In the genomic region with DNA sequence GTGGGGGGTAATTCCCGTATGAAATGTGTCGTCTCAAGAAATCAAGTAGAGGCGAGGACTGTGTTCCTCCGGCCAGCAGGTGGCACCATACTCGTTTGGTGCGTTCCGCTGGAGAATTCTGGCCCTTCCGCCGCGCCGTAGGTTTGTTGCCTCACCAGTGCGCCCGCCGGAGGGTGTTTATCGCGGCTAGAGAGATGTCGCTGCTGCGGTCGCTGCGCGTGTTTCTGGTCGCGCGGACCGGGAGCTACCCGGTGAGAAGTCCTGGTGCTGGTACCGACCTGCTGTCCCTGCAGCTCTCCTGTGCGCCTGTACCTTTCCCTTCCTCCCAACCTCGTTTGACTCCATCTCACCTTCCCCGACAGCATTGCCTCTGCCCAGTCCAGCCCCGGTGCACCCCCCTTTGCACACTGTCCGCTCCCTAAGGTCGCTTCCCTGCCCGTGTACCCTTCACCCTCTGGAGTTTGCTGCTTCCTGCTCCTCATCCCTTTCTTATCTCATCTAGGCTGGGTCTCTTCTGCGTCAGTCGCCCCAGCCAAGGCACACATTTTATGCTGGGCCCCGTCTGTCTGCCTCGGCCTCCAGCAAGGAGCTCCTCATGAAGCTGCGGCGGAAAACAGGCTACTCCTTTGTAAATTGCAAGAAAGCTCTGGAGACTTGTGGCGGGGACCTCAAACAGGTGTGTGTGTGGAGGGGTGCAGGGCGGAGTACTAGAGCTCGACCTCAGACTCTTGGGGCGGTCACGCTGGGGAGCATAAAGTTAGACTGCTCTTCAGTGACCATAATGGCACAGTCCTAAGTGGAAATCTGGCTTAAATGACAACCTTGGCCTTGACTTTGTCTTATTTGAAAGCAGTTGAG, we compare ENCODE assay signal across 8 cellular contexts. TPM values are rescaled to one million over a fixed set of nuclear protein-coding genes. Genes with fewer than 3 reads are reported as not detected.
A peak's percentile ranks its signal among the peaks of the same experiment; 100 is the strongest.
DNase-seq lines count a peak whose midpoint lies in the region; ATAC-seq lines count a peak whose summit lies in the region.

A gene (plus strand): TSS at position 180 of the 858 bp plus-strand sequence. CDS start 15 bp downstream, at position 195.

- no CpG with 5 or more reads among the region's 45 CpGs for WGBS in mesendoderm (ENCODE audit: extremely low coverage, insufficient coverage, low lambda C conversion rate)

- DNase-seq in COR-L47 (lab: John Stamatoyannopoulos, UW): peak; percentile 96
- DNase-seq in HS-5 (ENCODE audit: low read depth): peak; percentile 78
- peak; percentile 67 for DNase-seq in NK-92 (lab: John Stamatoyannopoulos, UW; ENCODE audit: unreplicated experiment)
- peak; percentile 95 to 97 (median 96) for DNase-seq in effector memory CD8-positive, alpha-beta T cell
- DNase-seq in mesendoderm: peak; percentile 96
- DNase-seq in stimulated activated CD8-positive, alpha-beta memory T cell treated with anti-CD3 and anti-CD28 coated beads, Interleukin-15, amount 100 ng/mL, for 1 hour (ENCODE audit: low read depth): peak; percentile 99

- peak within 1 kb of the TSS; percentile 99 for H3K27ac Mint-ChIP-seq in effector memory CD8-positive, alpha-beta T cell

- H3K23ac ChIP-seq in mesendoderm (ENCODE audit: low read length): no peak within 1 kb of the TSS

- H3K9me3 Mint-ChIP-seq in effector memory CD8-positive, alpha-beta T cell: no peaks in the 10 kb centered on the region

- H4K5ac ChIP-seq in mesendoderm (ENCODE audit: low read length): no peak within 1 kb of the TSS

- H3K18ac ChIP-seq in mesendoderm (ENCODE audit: low read length): no peak within 1 kb of the TSS

- H3K27ac ChIP-seq in mesendoderm (ENCODE audit: low read depth, low read length): no peak within 1 kb of the TSS

- peak within 1 kb of the TSS; percentile 96 for H3K4me3 ChIP-seq in mesendoderm (ENCODE audit: low read length)

- H3K79me1 ChIP-seq in mesendoderm (ENCODE audit: low read length): peaks cover 5% of the 10 kb centered on the region

- H3K4me1 Mint-ChIP-seq in effector memory CD8-positive, alpha-beta T cell (ENCODE audit: low read depth in 2 of 2): peaks cover 32 to 35% of the 10 kb centered on the region in 2 donors

- H3K4me1 ChIP-seq in mesendoderm (ENCODE audit: control insufficient read depth, low read depth, low read length): no peaks in the 10 kb centered on the region

- H3K27me3 Mint-ChIP-seq in effector memory CD8-positive, alpha-beta T cell: no peaks in the 10 kb centered on the region

- CTCF ChIA-PET in activated CD8-positive, alpha-beta memory T cell treated with anti-CD3 and anti-CD28 coated beads for 36 hours (lab: Charles Lee): interaction anchor here (0.6 to 1.3 kb wide), 13 partner anchors 9 to 122 kb away, joined by 3 to 8 read pairs (median 3); a partner anchor contains a TSS

- H3K79me2 ChIP-seq in mesendoderm (ENCODE audit: control insufficient read depth, insufficient read depth, low read length): peaks cover 8% of the 10 kb centered on the region

- H2BK15ac ChIP-seq in mesendoderm (replicated peaks; ENCODE audit: low read depth): no peak within 1 kb of the TSS

- no peak within 1 kb of the TSS for H4K8ac ChIP-seq in mesendoderm (ENCODE audit: low read depth, low read length)

- peak within 1 kb of the TSS; percentile 85 for H3K4me2 ChIP-seq in mesendoderm (ENCODE audit: low read length)

- H3K4me3 Mint-ChIP-seq in effector memory CD8-positive, alpha-beta T cell: peak within 1 kb of the TSS; percentile 100

- no peak within 1 kb of the TSS for H2BK5ac ChIP-seq in mesendoderm (ENCODE audit: low read length)

- H3K36me3 Mint-ChIP-seq in effector memory CD8-positive, alpha-beta T cell (ENCODE audit: insufficient read depth): peaks cover 45% of the 10 kb centered on the region

- H2AK5ac ChIP-seq in mesendoderm (ENCODE audit: low read length): no peak within 1 kb of the TSS

- no peaks in the 10 kb centered on the region for H3K27me3 ChIP-seq in mesendoderm (ENCODE audit: insufficient read depth, low read length, poor library complexity)

- peaks cover 4% of the 10 kb centered on the region for H3K36me3 ChIP-seq in mesendoderm (ENCODE audit: control insufficient read depth, insufficient read depth, low read length)

- H3K56ac ChIP-seq in mesendoderm (ENCODE audit: low read length): peak within 1 kb of the TSS; percentile 97

- peak; percentile 43 for ATAC-seq in GM19468 (IDR thresholded peaks at IDR 0.05; ENCODE audit: extremely low read depth, unreplicated experiment)
- ATAC-seq in effector memory CD8-positive, alpha-beta T cell (replicated peaks): peak; percentile 85

- POLR2A ChIA-PET in activated CD8-positive, alpha-beta memory T cell treated with anti-CD3 and anti-CD28 coated beads for 36 hours (lab: Charles Lee): interaction anchor here (0.5 to 0.9 kb wide), 4 partner anchors 11 to 118 kb away, joined by 3 to 6 read pairs (median 3); a partner anchor contains a TSS

- peak within 1 kb of the TSS; percentile 94 for H3K9ac ChIP-seq in mesendoderm (ENCODE audit: low read length)

- peak within 1 kb of the TSS; percentile 19 for H3K4ac ChIP-seq in mesendoderm (ENCODE audit: low read depth, low read length)

- no peak within 1 kb of the TSS for H2BK120ac ChIP-seq in mesendoderm (ENCODE audit: low read depth, low read length)

RNA-seq across cellular contexts. Expression of the gene that starts here (rescaled TPM):
- total RNA-seq in activated CD8-positive, alpha-beta memory T cell treated with anti-CD3 and anti-CD28 coated beads for 36 hours: 10 to 100 TPM; 66.0 to 69.8 TPM
- 38.6 TPM for polyA plus RNA-seq in mesendoderm (2013, experiment 1 of 2)
- polyA plus RNA-seq in mesendoderm (2013, experiment 2 of 2): 38.8 TPM
